ENCODE assay signal across 8 cellular contexts in genomic region chr5:55160493-55161209, GRCh38. TPM values are rescaled to one million over a fixed set of nuclear protein-coding genes. Genes with fewer than 3 reads are reported as not detected.
DNase-seq lines count a peak whose midpoint lies in the region; ATAC-seq, FAIRE-seq and TF ChIP-seq lines count a peak whose summit lies in the region.

No MANE protein-coding gene starts in this region.

- H3K9me3 Mint-ChIP-seq in CD14-positive monocyte: peaks cover 0 to 5% (median 0%) of the 10 kb centered on the region in 7 donors
- no peaks in the 10 kb centered on the region for H3K9me3 Mint-ChIP-seq in T-helper 2 cell treated with Interferon-gamma antibody and Interleukin-4, amounts not matched to agents 5 μg/mL and 100 μg/mL, for 36 hours
- no peaks in the 10 kb centered on the region for H3K9me3 Mint-ChIP-seq in stimulated activated effector memory CD8-positive, alpha-beta T cell treated with anti-CD3 and anti-CD28 coated beads, Interleukin-12 subunit alpha, Interleukin-12 subunit beta, amount 100 ng/mL, for 72 hours

- dilution Hi-C loops in endothelial cell of umbilical vein (cut with MboI; ENCODE audit: extremely low pct_ligation_motif_present, low sequenced_read_pairs): loop anchor here (10.0 kb wide), 1 partner anchor 74 kb away; the partner anchor contains the start of gene CCNO

- H3K4me3 Mint-ChIP-seq in CD14-positive monocyte: peak overlapping the region in 1 of 2 donors; percentile 18
- H3K4me3 Mint-ChIP-seq in T-helper 2 cell treated with Interferon-gamma antibody and Interleukin-4, amounts not matched to agents 5 μg/mL and 100 μg/mL, for 36 hours: no peak overlapping the region
- no peak overlapping the region for H3K4me3 Mint-ChIP-seq in stimulated activated effector memory CD8-positive, alpha-beta T cell treated with anti-CD3 and anti-CD28 coated beads, Interleukin-12 subunit alpha, Interleukin-12 subunit beta, amount 100 ng/mL, for 72 hours

- H4K20me1 ChIP-seq in endothelial cell of umbilical vein (replicated peaks; ENCODE audit: control insufficient read depth, extremely low read depth, insufficient read depth, low read length): peaks cover 6% of the 10 kb centered on the region

- POLR2A ChIA-PET in A673 (lab: Charles Lee; ENCODE audit: low non-redundant PET) (interaction anchor here (1.3 kb wide), 1 partner anchor 14 kb away, joined by 4 read pairs; no protein-coding TSS in a partner anchor), endothelial cell of umbilical vein (lab: Charles Lee) (interaction anchor here (1.0 to 1.5 kb wide), 4 partner anchors 13 to 254 kb away, joined by 4 to 8 read pairs (median 6); partner anchors contain the start of gene ESM1)

- DNase-seq in A673 (ENCODE audit: low spot score) (peak; percentile 93), NCI-H460 (ENCODE audit: extremely low read depth, low read depth) (peak; percentile 79), endothelial cell of umbilical vein (ENCODE audit: low read depth, low spot score) (peak; percentile 94), mucosa of gallbladder (ENCODE audit: low spot score) (peak; percentile 73), CD14-positive monocyte (ENCODE audit: low spot score) (no peak)
- DNase-seq in T-helper 2 cell treated with Interferon-gamma antibody and Interleukin-4, amounts not matched to agents 5 μg/mL and 100 μg/mL, for 36 hours (ENCODE audit: low spot score): no peak
- DNase-seq in stimulated activated effector memory CD8-positive, alpha-beta T cell treated with anti-CD3 and anti-CD28 coated beads, Interleukin-12 subunit alpha, Interleukin-12 subunit beta, amount 100 ng/mL, for 72 hours (ENCODE audit: low spot score in 2 of 2): no peak
- DNase-seq in stimulated activated CD4-positive, alpha-beta T cell treated with anti-CD3 and anti-CD28 coated beads, Interleukin-2, amount 100 ng/mL, for 48 hours: no peak

- H3K36me3 Mint-ChIP-seq in CD14-positive monocyte: no peaks in the 10 kb centered on the region
- no peaks in the 10 kb centered on the region for H3K36me3 Mint-ChIP-seq in T-helper 2 cell treated with Interferon-gamma antibody and Interleukin-4, amounts not matched to agents 5 μg/mL and 100 μg/mL, for 36 hours (ENCODE audit: low read depth)
- no peaks in the 10 kb centered on the region for H3K36me3 Mint-ChIP-seq in stimulated activated effector memory CD8-positive, alpha-beta T cell treated with anti-CD3 and anti-CD28 coated beads, Interleukin-12 subunit alpha, Interleukin-12 subunit beta, amount 100 ng/mL, for 72 hours

- H3K4me1 ChIP-seq in A673 (ENCODE audit: insufficient read depth, low read length, poor library complexity, severe bottlenecking) (peaks cover 6% of the 10 kb centered on the region), endothelial cell of umbilical vein (ENCODE audit: control insufficient read depth, extremely low read depth, insufficient read depth, low read length) (peaks cover 47% of the 10 kb centered on the region)

- H3K9me1 ChIP-seq in endothelial cell of umbilical vein (replicated peaks; ENCODE audit: control insufficient read depth, extremely low read depth, insufficient read depth, low read length): no peaks in the 10 kb centered on the region

- H3K36me3 ChIP-seq in A673 (ENCODE audit: insufficient read depth, low read length, poor library complexity, severe bottlenecking) (peaks cover 33% of the 10 kb centered on the region), endothelial cell of umbilical vein (ENCODE audit: control insufficient read depth in 2 of 2, extremely low read depth in 1 of 2, insufficient read depth in 2 of 2, low read length in 2 of 2) (peaks cover 4 to 23% of the 10 kb centered on the region in 2 experiments)

- H3K4me2 ChIP-seq in endothelial cell of umbilical vein (ENCODE audit: insufficient read depth, low read length): peak overlapping the region; percentile 100

- peak overlapping the region; percentile 96 for H3K9ac ChIP-seq in endothelial cell of umbilical vein (replicated peaks; ENCODE audit: extremely low read depth, insufficient read depth, low read length)

- no peak for ATAC-seq in stimulated activated effector memory CD8-positive, alpha-beta T cell treated with anti-CD3 and anti-CD28 coated beads, Interleukin-12 subunit alpha, Interleukin-12 subunit beta, amount 100 ng/mL, for 72 hours

- H3K4me3 ChIP-seq in A673 (ENCODE audit: low read depth, low read length, poor library complexity, severe bottlenecking): peak overlapping the region; percentile 62
- peak overlapping the region; percentile 66 to 100 (median 96) for H3K4me3 ChIP-seq in endothelial cell of umbilical vein (replicated peaks in 1 of 3; ENCODE audit: insufficient read depth in 1 of 3, low read depth in 1 of 3, low read length in 3 of 3)

- H3K9me3 ChIP-seq in A673 (ENCODE audit: low read depth, low read length, poor library complexity, severe bottlenecking): no peaks in the 10 kb centered on the region
- no peaks in the 10 kb centered on the region for H3K9me3 ChIP-seq in endothelial cell of umbilical vein (replicated peaks; ENCODE audit: control insufficient read depth, insufficient read depth, low read length)

- intact Hi-C loops in A673 (cut with micrococcal nuclease; ENCODE audit: unreplicated experiment) (loop anchor here (10.0 kb wide), 1 partner anchor 436 kb away; no protein-coding TSS in a partner anchor), endothelial cell of umbilical vein (cut with micrococcal nuclease) (loop anchor here (1.0 to 2.0 kb wide), 2 partner anchors 175 to 916 kb away; partner anchors contain the start of gene ESM1), CD14-positive monocyte (cut with micrococcal nuclease) (no loop called here)

- no peak for TF ChIP-seq CTCF in A673 (conservative IDR thresholded peaks at IDR 0.05; ENCODE audit: low read depth, low read length)
- no peak for TF ChIP-seq CTCF in endothelial cell of umbilical vein (IDR thresholded peaks at IDR 0.05; ENCODE audit: extremely low read depth in 1 of 2, insufficient read depth in 1 of 2, low read depth in 1 of 2, low read length in 2 of 2)
- TF ChIP-seq CTCF in CD14-positive monocyte (IDR thresholded peaks at IDR 0.05): no peak

- FAIRE-seq in endothelial cell of umbilical vein (lab: Jason Lieb, UNC): peak; percentile 88

- peaks cover 9% of the 10 kb centered on the region for H3K4me1 Mint-ChIP-seq in CD14-positive monocyte
- H3K4me1 Mint-ChIP-seq in T-helper 2 cell treated with Interferon-gamma antibody and Interleukin-4, amounts not matched to agents 5 μg/mL and 100 μg/mL, for 36 hours (ENCODE audit: low read depth): peaks cover 6% of the 10 kb centered on the region
- no peaks in the 10 kb centered on the region for H3K4me1 Mint-ChIP-seq in stimulated activated effector memory CD8-positive, alpha-beta T cell treated with anti-CD3 and anti-CD28 coated beads, Interleukin-12 subunit alpha, Interleukin-12 subunit beta, amount 100 ng/mL, for 72 hours

- no peak overlapping the region for H3K27ac Mint-ChIP-seq in CD14-positive monocyte
- no peak overlapping the region for H3K27ac Mint-ChIP-seq in T-helper 2 cell treated with Interferon-gamma antibody and Interleukin-4, amounts not matched to agents 5 μg/mL and 100 μg/mL, for 36 hours
- H3K27ac Mint-ChIP-seq in stimulated activated effector memory CD8-positive, alpha-beta T cell treated with anti-CD3 and anti-CD28 coated beads, Interleukin-12 subunit alpha, Interleukin-12 subunit beta, amount 100 ng/mL, for 72 hours: no peak overlapping the region

- H3K27me3 Mint-ChIP-seq in CD14-positive monocyte (ENCODE audit: low read depth in 3 of 3): peaks cover 12 to 43% (median 24%) of the 10 kb centered on the region in 3 donors
- H3K27me3 Mint-ChIP-seq in T-helper 2 cell treated with Interferon-gamma antibody and Interleukin-4, amounts not matched to agents 5 μg/mL and 100 μg/mL, for 36 hours (ENCODE audit: low read depth): peaks cover 64% of the 10 kb centered on the region

- CTCF ChIA-PET in A673 (lab: Charles Lee): interaction anchor here (0.6 to 1.5 kb wide), 7 partner anchors 10 to 641 kb away, joined by 3 to 27 read pairs (median 7); no protein-coding TSS in a partner anchor
- CTCF ChIA-PET in endothelial cell of umbilical vein (lab: Charles Lee): interaction anchor here (0.6 to 4.8 kb wide), 59 partner anchors 10 to 917 kb away, joined by 3 to 480 read pairs (median 6); partner anchors contain the start of genes CDC20B, ESM1 and SNX18

- H3K27ac ChIP-seq in A673 (ENCODE audit: low read depth, low read length, poor library complexity, severe bottlenecking) (peak overlapping the region; percentile 87), endothelial cell of umbilical vein (ENCODE audit: insufficient read depth, low read depth, low read length) (peak overlapping the region; percentile 89)

- H3K79me2 ChIP-seq in endothelial cell of umbilical vein (ENCODE audit: control insufficient read depth, insufficient read depth, low read length): peaks cover 34% of the 10 kb centered on the region

- no peak overlapping the region for H2AFZ ChIP-seq in endothelial cell of umbilical vein (ENCODE audit: low read depth, low read length)

- TSS peak; percentile 97 for BruUV-seq in A673 (replicated peaks; lab: Mats Ljungman, UMichigan)
- BruUV-seq in endothelial cell of umbilical vein (replicated peaks; lab: Mats Ljungman, UMichigan): TSS peak; percentile 78

- H3K27me3 ChIP-seq in A673 (replicated peaks; ENCODE audit: insufficient read depth, low read depth, low read length, poor library complexity) (no peaks in the 10 kb centered on the region), endothelial cell of umbilical vein (ENCODE audit: control insufficient read depth in 2 of 2, insufficient read depth in 2 of 2, low read length in 2 of 2) (no peaks in the 10 kb centered on the region)

- TF ChIP-seq POLR2A in endothelial cell of umbilical vein (IDR thresholded peaks at IDR 0.05; ENCODE audit: low read depth, low read length): peak; percentile 90

RNA-seq across cellular contexts. Expression of gene GPX8, which starts 0.7 kb away (rescaled TPM):
- total RNA-seq in A673 (2021) (52.2 and 54.7 TPM in 2 replicates), endothelial cell of umbilical vein (147 and 161 TPM in 2 replicates), mucosa of gallbladder (26.8 TPM)
- 61.1 and 65.0 TPM in 2 replicates for total RNA-seq in NCI-H460 (2014; rRNA removed; shearing (Covaris generic))
- polyA plus RNA-seq in NCI-H460 (2014; cell fraction: nucleus; rRNA removed): 67.7 and 70.6 TPM in 2 replicates
- polyA plus RNA-seq in endothelial cell of umbilical vein (45.1 and 60.1 TPM in 2 replicates), CD14-positive monocyte (not detected)
- polyA plus RNA-seq in endothelial cell of umbilical vein (2011; cell fraction: cytosol; rRNA removed): 87.7 and 92.3 TPM in 2 replicates
- polyA plus RNA-seq in endothelial cell of umbilical vein (2011; cell fraction: nucleus; rRNA removed): 48.2 and 69.8 TPM in 2 replicates
- 79.3 and 119 TPM in 2 replicates for polyA plus RNA-seq in endothelial cell of umbilical vein (2012)
- polyA minus RNA-seq in endothelial cell of umbilical vein: 47.5 and 50.8 TPM in 2 replicates
- 14.0 TPM for polyA minus RNA-seq in endothelial cell of umbilical vein (2011; cell fraction: cytosol; rRNA and poly(A)+ RNA removed)
- 29.0 and 50.8 TPM in 2 replicates for polyA minus RNA-seq in endothelial cell of umbilical vein (2011; cell fraction: nucleus; rRNA and poly(A)+ RNA removed)

RNA-seq across cellular contexts. Expression of gene CDC20B, which starts 12.3 kb away (rescaled TPM):
- total RNA-seq in A673 (2021) (not detected in 2 replicates), endothelial cell of umbilical vein (0.14 and 0.22 TPM in 2 replicates), mucosa of gallbladder (0.20 TPM)
- not detected in 2 replicates for total RNA-seq in NCI-H460 (2014; rRNA removed; shearing (Covaris generic))
- 0.06 TPM in 1 of 2 replicates, not detected in the other for polyA plus RNA-seq in NCI-H460 (2014; cell fraction: nucleus; rRNA removed)
- polyA plus RNA-seq in endothelial cell of umbilical vein (0.22 TPM in 2 replicates), CD14-positive monocyte (not detected)
- polyA plus RNA-seq in endothelial cell of umbilical vein (2011; cell fraction: cytosol; rRNA removed): 0.06 and 0.08 TPM in 2 replicates
- 0.41 and 0.51 TPM in 2 replicates for polyA plus RNA-seq in endothelial cell of umbilical vein (2011; cell fraction: nucleus; rRNA removed)
- polyA plus RNA-seq in endothelial cell of umbilical vein (2012): 0.15 TPM in 1 of 2 replicates, not detected in the other
- polyA minus RNA-seq in endothelial cell of umbilical vein: 0.23 TPM in 1 of 2 replicates, not detected in the other
- not detected for polyA minus RNA-seq in endothelial cell of umbilical vein (2011; cell fraction: cytosol; rRNA and poly(A)+ RNA removed)
- 0.34 TPM in 1 of 2 replicates, not detected in the other for polyA minus RNA-seq in endothelial cell of umbilical vein (2011; cell fraction: nucleus; rRNA and poly(A)+ RNA removed)

RNA-seq across cellular contexts. Expression of gene GZMA, which starts 58.2 kb away (rescaled TPM):
- total RNA-seq in A673 (2021) (not detected in 2 replicates), endothelial cell of umbilical vein (not detected in 2 replicates), mucosa of gallbladder (5.4 TPM)
- not detected in 2 replicates for total RNA-seq in NCI-H460 (2014; rRNA removed; shearing (Covaris generic))
- not detected in 2 replicates for polyA plus RNA-seq in NCI-H460 (2014; cell fraction: nucleus; rRNA removed)
- polyA plus RNA-seq in endothelial cell of umbilical vein (0.11 TPM in 1 of 2 replicates, not detected in the other), CD14-positive monocyte (1 to 10 TPM; 2.3 to 2.6 TPM)
- 0.07 TPM in 1 of 2 replicates, not detected in the other for polyA plus RNA-seq in endothelial cell of umbilical vein (2011; cell fraction: cytosol; rRNA removed)
- polyA plus RNA-seq in endothelial cell of umbilical vein (2011; cell fraction: nucleus; rRNA removed): not detected in 2 replicates
- 0.33 TPM in 1 of 2 replicates, not detected in the other for polyA plus RNA-seq in endothelial cell of umbilical vein (2012)
- polyA minus RNA-seq in endothelial cell of umbilical vein: not detected in 2 replicates
- polyA minus RNA-seq in endothelial cell of umbilical vein (2011; cell fraction: cytosol; rRNA and poly(A)+ RNA removed): not detected
- not detected in 2 replicates for polyA minus RNA-seq in endothelial cell of umbilical vein (2011; cell fraction: nucleus; rRNA and poly(A)+ RNA removed)

Comparison
In these comparisons a context has a peak if more than half of its experiments do, and no peak if none do; other contexts are left out.
1. DNase-seq: peak in A673 (single experiment), NCI-H460 (single experiment), endothelial cell of umbilical vein (single experiment) and mucosa of gallbladder (single experiment); none in CD14-positive monocyte (single experiment), T-helper 2 cell treated with Interferon-gamma antibody and Interleukin-4, amounts not matched to agents 5 μg/mL and 100 μg/mL, for 36 hours (single experiment), stimulated activated effector memory CD8-positive, alpha-beta T cell treated with anti-CD3 and anti-CD28 coated beads, Interleukin-12 subunit alpha, Interleukin-12 subunit beta, amount 100 ng/mL, for 72 hours (0 of 2) and stimulated activated CD4-positive, alpha-beta T cell treated with anti-CD3 and anti-CD28 coated beads, Interleukin-2, amount 100 ng/mL, for 48 hours (0 of 2).
2. intact Hi-C loops: an anchor here in A673 (10.0 kb wide) and endothelial cell of umbilical vein (1.0 to 2.0 kb wide); none called in CD14-positive monocyte.